Comparison of ENCODE assay signal across 26 cellular contexts in the genomic region with DNA sequence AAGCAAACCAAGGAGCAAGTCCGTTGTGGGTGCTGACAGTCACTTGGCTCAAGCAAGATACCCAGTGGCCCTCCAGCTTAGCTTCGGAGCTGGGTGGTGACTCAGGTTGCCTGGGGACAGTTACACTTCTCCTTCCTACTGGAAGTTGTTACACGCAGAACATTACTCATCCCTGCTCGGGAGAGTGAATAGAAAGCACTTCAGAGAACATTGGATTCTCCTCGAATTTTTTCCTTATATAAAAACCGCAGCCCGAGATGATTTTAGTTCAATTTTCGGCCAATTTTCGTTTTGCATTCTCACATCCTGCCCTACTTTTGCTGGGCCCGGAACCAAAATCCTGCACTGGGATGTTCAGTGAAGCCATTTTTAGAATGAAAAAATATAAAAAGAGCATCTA.
DNase-seq lines count a peak whose midpoint lies in the region; ATAC-seq and TF ChIP-seq lines count a peak whose summit lies in the region.
"Had no signal": no experiment of that assay in that cellular context is flagged by ENCODE, and none has a peak within 500 bp of the region (broad histone marks: within the 10 kb centered on the region; RNA-seq: fewer than 3 reads in every experiment).

No MANE protein-coding gene starts in this region.

- no peaks in the 10 kb centered on the region for H3K36me3 Mint-ChIP-seq in HFFc6 (ENCODE audit: low read depth)
- H3K36me3 Mint-ChIP-seq in activated naive CD4-positive, alpha-beta T cell treated with anti-CD3 and anti-CD28 coated beads, Interleukin-2, amount 10 ng/mL, durations not matched to agents 7 days and 5 days: no peaks in the 10 kb centered on the region
- H3K36me3 Mint-ChIP-seq: activated CD8-positive, alpha-beta memory T cell treated with anti-CD3 and anti-CD28 coated beads, Interleukin-2, amount 10 ng/mL, durations not matched to agents 7 days and 5 days; activated naive CD8-positive, alpha-beta T cell treated with anti-CD3 and anti-CD28 coated beads for 36 hours had no signal

- no peaks in the 10 kb centered on the region for H3K4me1 ChIP-seq in foreskin keratinocyte
- H3K4me1 ChIP-seq: BE2C, Caco-2, esophagus muscularis mucosa, gastroesophageal sphincter, SJCRH30 had no signal

- CTCF ChIA-PET in activated naive CD4-positive, alpha-beta T cell treated with anti-CD3 and anti-CD28 coated beads, Interleukin-2, amount 10 ng/mL, durations not matched to agents 7 days and 5 days (lab: Charles Lee): no interaction called here

- peak; percentile 73 for DNase-seq in A172 (ENCODE audit: low spot score)
- peak; percentile 46 for DNase-seq in HFFc6
- peak; percentile 94 for DNase-seq in RPMI7951 (ENCODE audit: low read depth)
- peak; percentile 10 to 49 for DNase-seq in foreskin keratinocyte
- no peak for DNase-seq in NCI-H510A treated with DMSO at 0.1 percent for 48 hours (lab: John Stamatoyannopoulos, UW)
- no peak for DNase-seq in activated naive CD4-positive, alpha-beta T cell treated with anti-CD3 and anti-CD28 coated beads, Interleukin-2, amount 10 ng/mL, durations not matched to agents 7 days and 5 days
- DNase-seq in ureter (ENCODE audit: low spot score): no peak
- DNase-seq: activated CD4-positive, alpha-beta T cell treated with anti-CD3 and anti-CD28 coated beads for 48 hours; activated CD8-positive, alpha-beta memory T cell treated with anti-CD3 and anti-CD28 coated beads, Interleukin-2, amount 10 ng/mL, durations not matched to agents 7 days and 5 days; activated naive CD8-positive, alpha-beta T cell treated with anti-CD3 and anti-CD28 coated beads for 36 hours; BE2C; Caco-2; DND-41; effector memory CD4-positive, alpha-beta T cell; kidney; NCI-H187; NCI-H2227 treated with DMSO at 0.1 percent for 48 hours; NCI-H82; SJCRH30; stimulated activated naive CD8-positive, alpha-beta T cell treated with anti-CD3 and anti-CD28 coated beads, Interleukin-15, amount 100 ng/mL, for 72 hours had no signal

- no peaks in the 10 kb centered on the region for H3K27me3 ChIP-seq in foreskin keratinocyte
- H3K27me3 ChIP-seq: BE2C, esophagus muscularis mucosa, gastroesophageal sphincter had no signal

- no peak overlapping the region for H3K27ac Mint-ChIP-seq in HFFc6
- no peak overlapping the region for H3K27ac Mint-ChIP-seq in activated naive CD4-positive, alpha-beta T cell treated with anti-CD3 and anti-CD28 coated beads, Interleukin-2, amount 10 ng/mL, durations not matched to agents 7 days and 5 days
- H3K27ac Mint-ChIP-seq: activated CD8-positive, alpha-beta memory T cell treated with anti-CD3 and anti-CD28 coated beads, Interleukin-2, amount 10 ng/mL, durations not matched to agents 7 days and 5 days; activated naive CD8-positive, alpha-beta T cell treated with anti-CD3 and anti-CD28 coated beads for 36 hours; activated T-helper 1 cell treated with anti-CD3 and anti-CD28 coated beads, Interleukin-12 subunit alpha, Interleukin-12 subunit beta, Interleukin-2, Interleukin-4 antibody, amounts not matched to agents 30 ng/mL and 10 ng/mL and 1 ng/mL, durations not matched to agents 14 hours and 24 hours and 36 hours; stimulated activated naive CD8-positive, alpha-beta T cell treated with anti-CD3 and anti-CD28 coated beads, Interleukin-15, amount 100 ng/mL, for 72 hours; T-helper 1 cell treated with Interleukin-12 subunit alpha and Interleukin-12 subunit beta and Interleukin-4 antibody, amounts not matched to agents 30 μg/mL and 1 μg/mL, for 36 hours; type B pancreatic cell had no signal

- ATAC-seq in foreskin keratinocyte (peak; percentile 87), HG03097 (IDR thresholded peaks at IDR 0.05; ENCODE audit: low FRiP score, unreplicated experiment) (no peak)
- ATAC-seq: activated CD8-positive, alpha-beta memory T cell treated with anti-CD3 and anti-CD28 coated beads, Interleukin-2, amount 10 ng/mL, durations not matched to agents 7 days and 5 days; gastroesophageal sphincter; stimulated activated naive CD8-positive, alpha-beta T cell treated with anti-CD3 and anti-CD28 coated beads, Interleukin-15, amount 100 ng/mL, for 72 hours had no signal

- H3K4me1 Mint-ChIP-seq in HFFc6 (ENCODE audit: low read depth): peaks cover 9% of the 10 kb centered on the region
- no peaks in the 10 kb centered on the region for H3K4me1 Mint-ChIP-seq in activated naive CD4-positive, alpha-beta T cell treated with anti-CD3 and anti-CD28 coated beads, Interleukin-2, amount 10 ng/mL, durations not matched to agents 7 days and 5 days
- H3K4me1 Mint-ChIP-seq: activated CD8-positive, alpha-beta memory T cell treated with anti-CD3 and anti-CD28 coated beads, Interleukin-2, amount 10 ng/mL, durations not matched to agents 7 days and 5 days; activated naive CD8-positive, alpha-beta T cell treated with anti-CD3 and anti-CD28 coated beads for 36 hours; stimulated activated naive CD8-positive, alpha-beta T cell treated with anti-CD3 and anti-CD28 coated beads, Interleukin-15, amount 100 ng/mL, for 72 hours had no signal

- H3K27me3 Mint-ChIP-seq in HFFc6 (ENCODE audit: insufficient read depth): peaks cover 6% of the 10 kb centered on the region
- no peaks in the 10 kb centered on the region for H3K27me3 Mint-ChIP-seq in activated naive CD4-positive, alpha-beta T cell treated with anti-CD3 and anti-CD28 coated beads, Interleukin-2, amount 10 ng/mL, durations not matched to agents 7 days and 5 days
- H3K27me3 Mint-ChIP-seq: activated CD8-positive, alpha-beta memory T cell treated with anti-CD3 and anti-CD28 coated beads, Interleukin-2, amount 10 ng/mL, durations not matched to agents 7 days and 5 days; activated naive CD8-positive, alpha-beta T cell treated with anti-CD3 and anti-CD28 coated beads for 36 hours; stimulated activated naive CD8-positive, alpha-beta T cell treated with anti-CD3 and anti-CD28 coated beads, Interleukin-15, amount 100 ng/mL, for 72 hours; type B pancreatic cell had no signal

- no peaks in the 10 kb centered on the region; the same call in 1 of the 2 replicates for H3K9me3 Mint-ChIP-seq in HFFc6
- peaks cover 7% of the 10 kb centered on the region for H3K9me3 Mint-ChIP-seq in activated naive CD4-positive, alpha-beta T cell treated with anti-CD3 and anti-CD28 coated beads, Interleukin-2, amount 10 ng/mL, durations not matched to agents 7 days and 5 days
- H3K9me3 Mint-ChIP-seq: activated naive CD8-positive, alpha-beta T cell treated with anti-CD3 and anti-CD28 coated beads for 36 hours; activated T-helper 1 cell treated with anti-CD3 and anti-CD28 coated beads, Interleukin-12 subunit alpha, Interleukin-12 subunit beta, Interleukin-2, Interleukin-4 antibody, amounts not matched to agents 30 ng/mL and 10 ng/mL and 1 ng/mL, durations not matched to agents 14 hours and 24 hours and 36 hours; stimulated activated naive CD8-positive, alpha-beta T cell treated with anti-CD3 and anti-CD28 coated beads, Interleukin-15, amount 100 ng/mL, for 72 hours; T-helper 1 cell treated with Interleukin-12 subunit alpha and Interleukin-12 subunit beta and Interleukin-4 antibody, amounts not matched to agents 30 μg/mL and 1 μg/mL, for 36 hours; type B pancreatic cell had no signal

- H3K27ac ChIP-seq in foreskin keratinocyte: no peak overlapping the region
- H3K27ac ChIP-seq: esophagus muscularis mucosa, gastroesophageal sphincter, SJCRH30 had no signal

- TF ChIP-seq CTCF in HFFc6 (IDR thresholded peaks at IDR 0.05): no peak
- TF ChIP-seq CTCF in foreskin keratinocyte (conservative IDR thresholded peaks at IDR 0.05): no peak

- H3K4me3 Mint-ChIP-seq in HFFc6: no peak overlapping the region; the same call in 1 of the 2 replicates
- no peak overlapping the region for H3K4me3 Mint-ChIP-seq in activated naive CD4-positive, alpha-beta T cell treated with anti-CD3 and anti-CD28 coated beads, Interleukin-2, amount 10 ng/mL, durations not matched to agents 7 days and 5 days
- H3K4me3 Mint-ChIP-seq: activated CD8-positive, alpha-beta memory T cell treated with anti-CD3 and anti-CD28 coated beads, Interleukin-2, amount 10 ng/mL, durations not matched to agents 7 days and 5 days; activated naive CD8-positive, alpha-beta T cell treated with anti-CD3 and anti-CD28 coated beads for 36 hours; activated T-helper 1 cell treated with anti-CD3 and anti-CD28 coated beads, Interleukin-12 subunit alpha, Interleukin-12 subunit beta, Interleukin-2, Interleukin-4 antibody, amounts not matched to agents 30 ng/mL and 10 ng/mL and 1 ng/mL, durations not matched to agents 14 hours and 24 hours and 36 hours; stimulated activated naive CD8-positive, alpha-beta T cell treated with anti-CD3 and anti-CD28 coated beads, Interleukin-15, amount 100 ng/mL, for 72 hours; T-helper 1 cell treated with Interleukin-12 subunit alpha and Interleukin-12 subunit beta and Interleukin-4 antibody, amounts not matched to agents 30 μg/mL and 1 μg/mL, for 36 hours; type B pancreatic cell had no signal

Comparison
In these comparisons a context has a peak if more than half of its experiments do, and no peak if none do; other contexts are left out.
1. DNase-seq: peak in A172 (single experiment), HFFc6 (single experiment), RPMI7951 (single experiment) and foreskin keratinocyte (2 of 2); none in NCI-H510A treated with DMSO at 0.1 percent for 48 hours (single experiment), activated naive CD4-positive, alpha-beta T cell treated with anti-CD3 and anti-CD28 coated beads, Interleukin-2, amount 10 ng/mL, durations not matched to agents 7 days and 5 days (single experiment) and ureter (single experiment).